Comparison of ENCODE assay signal across 19 cellular contexts in genomic region chr3:61727435-61727834, GRCh38.
DNase-seq lines count a peak whose midpoint lies in the region; FAIRE-seq and TF ChIP-seq lines count a peak whose summit lies in the region.
"Had no signal": no experiment of that assay in that cellular context is flagged by ENCODE, and none has a peak within 500 bp of the region (broad histone marks: within the 10 kb centered on the region; RNA-seq: fewer than 3 reads in every experiment).

No MANE protein-coding gene starts in this region.

- H3K9ac ChIP-seq in HUES48 (ENCODE audit: low read depth, low read length), result 0 out of 2 replicates have a peak overlapping the region, but pooled peaks have one; percentile 18
- no peak overlapping the region for H3K9ac ChIP-seq in kidney (ENCODE audit: low read length in 2 of 2)

- H3K27me3 Mint-ChIP-seq in nephron (ENCODE audit: low read depth), result no peaks in the 10 kb centered on the region

- peaks cover 44% of the 10 kb centered on the region for H3K4me1 Mint-ChIP-seq in nephron
- H3K4me1 Mint-ChIP-seq: CD14-positive monocyte had no signal

- H3K4me3 Mint-ChIP-seq in nephron, result no peak overlapping the region
- H3K4me3 Mint-ChIP-seq: CD14-positive monocyte; CD8-positive, alpha-beta T cell; GM23338; H9 had no signal

- peak overlapping the region in 2 of 3 experiments; percentile 6 to 60 for H3K27ac Mint-ChIP-seq in nephron
- H3K27ac Mint-ChIP-seq: CD14-positive monocyte; CD8-positive, alpha-beta T cell had no signal

- FAIRE-seq in GM12891 (lab: Jason Lieb, UNC), result no peak
- peak; percentile 44 for FAIRE-seq in kidney (lab: Jason Lieb, UNC)
- FAIRE-seq: A549, GM18507 had no signal

- H3K36me3 ChIP-seq in HUES48 (ENCODE audit: control insufficient read depth, insufficient read depth, low read length), result no peaks in the 10 kb centered on the region
- H3K36me3 ChIP-seq in kidney (ENCODE audit: control insufficient read depth in 1 of 2, insufficient read depth in 2 of 2, low read length in 2 of 2), result no peaks in the 10 kb centered on the region

- intact Hi-C loops in kidney (cut with DNase I), result no loop called here

- DNase-seq in GM12891 (ENCODE audit: insufficient read length, low spot score) (no peak), kidney (no peak), foreskin melanocyte (no peak), GM19238 (ENCODE audit: insufficient read length, low spot score) (no peak)
- DNase-seq in activated naive CD4-positive, alpha-beta T cell treated with Interleukin-2 at 50 U/mL for 16 hours, result no peak
- DNase-seq: Caco-2; CD8-positive, alpha-beta T cell; DMS53; GF-D8; H9; IMR-90; KBM-7 had no signal

- H3K27me3 ChIP-seq in HUES48 (ENCODE audit: control insufficient read depth, insufficient read depth, low read length), result no peaks in the 10 kb centered on the region

- H3K9me3 Mint-ChIP-seq in nephron, result no peaks in the 10 kb centered on the region
- H3K9me3 Mint-ChIP-seq: GM23338, H9 had no signal

- TF ChIP-seq CTCF in kidney (IDR thresholded peaks at IDR 0.05; ENCODE audit: borderline replicate concordance, extremely low read depth, insufficient read depth), result no peak
- TF ChIP-seq CTCF in nephron (IDR thresholded peaks at IDR 0.05; ENCODE audit: unreplicated experiment in 3 of 3), result no peak

- TF ChIP-seq POLR2A in GM12891 (IDR thresholded peaks at IDR 0.05; ENCODE audit: low read depth, low read length), result no peak

- H3K4me1 ChIP-seq in HUES48 (ENCODE audit: control insufficient read depth, insufficient read depth, low read length) (peaks cover 45% of the 10 kb centered on the region), kidney (ENCODE audit: control insufficient read depth in 1 of 2, insufficient read depth in 1 of 2, low read depth in 1 of 2, low read length in 2 of 2) (peaks cover 20 to 39% of the 10 kb centered on the region in 2 donors)
- H3K4me1 ChIP-seq: A549 had no signal

- H3K9me3 ChIP-seq in HUES48 (ENCODE audit: control insufficient read depth, insufficient read depth, low read length), result no peaks in the 10 kb centered on the region
- no peaks in the 10 kb centered on the region for H3K9me3 ChIP-seq in kidney (ENCODE audit: control insufficient read depth in 1 of 2, low read length in 2 of 2)
- H3K9me3 ChIP-seq: A549, Caco-2 had no signal

- H3K27ac ChIP-seq in HUES48 (ENCODE audit: low read depth, low read length) (no peak overlapping the region), kidney (ENCODE audit: low read depth in 2 of 2, low read length in 2 of 2) (peak overlapping the region; percentile 8 to 43)
- H3K27ac ChIP-seq: A549, HL-60 had no signal

- H3K36me3 Mint-ChIP-seq in nephron (ENCODE audit: low read depth), result no peaks in the 10 kb centered on the region
- H3K36me3 Mint-ChIP-seq: CD14-positive monocyte; CD8-positive, alpha-beta T cell had no signal

- H3K4me3 ChIP-seq in HUES48 (ENCODE audit: low read depth, low read length), result no peak overlapping the region
- H3K4me3 ChIP-seq in kidney (ENCODE audit: low read length in 2 of 2), result peak overlapping the region in 1 of 2 donors; percentile 7
- H3K4me3 ChIP-seq: A549, GM23338 had no signal

TF ChIP-seq in GM12891, 5 proteins besides CTCF, POLR2A, EP300 and RAD21:
- TF ChIP-seq SPI1 (IDR thresholded peaks at IDR 0.05; ENCODE audit: low read depth, low read length) (0 out of 2 replicates have a peak, but pooled peaks have one; percentile 27), PAX5 (IDR thresholded peaks at IDR 0.05; ENCODE audit: insufficient read depth, low read length, severe bottlenecking) (no peak)
